ENCODE assay signal across 1 cellular context in the genomic region with DNA sequence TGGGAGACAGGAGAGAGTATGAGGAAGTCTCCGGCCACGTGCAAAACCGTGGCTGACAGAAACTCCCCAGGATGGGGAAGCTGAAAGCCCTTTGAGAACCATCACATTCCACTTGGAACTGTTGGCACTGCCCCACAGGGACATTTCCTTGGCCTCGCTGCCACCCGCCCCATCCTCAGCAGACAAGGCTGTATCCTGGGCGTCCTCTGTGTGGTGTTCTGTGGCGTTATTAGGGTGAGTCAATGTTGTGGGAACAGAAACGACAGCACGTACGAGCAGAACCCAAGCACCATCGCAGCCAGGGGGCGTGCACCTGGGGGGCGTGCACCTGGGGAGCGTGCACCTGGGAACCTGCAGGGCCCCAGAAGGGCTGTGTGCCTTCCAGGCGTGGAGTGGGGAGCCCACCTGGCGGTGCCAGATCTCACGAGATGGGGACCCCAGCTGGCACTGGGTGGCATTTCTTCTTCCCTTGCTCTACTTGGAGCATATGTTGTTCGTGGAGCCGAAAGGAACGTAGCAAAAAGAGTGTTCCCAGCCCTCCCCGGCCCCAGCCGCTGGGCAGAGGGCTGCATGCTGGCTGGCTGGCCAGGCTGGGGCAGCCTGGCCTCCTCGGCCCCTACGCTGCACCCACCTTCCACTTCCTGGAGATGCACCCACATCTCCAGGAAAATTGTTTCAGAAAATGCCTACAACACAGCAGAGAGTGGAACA.
TF ChIP-seq lines count a peak whose summit lies in the region.

No MANE protein-coding gene starts in this region.

TF ChIP-seq in HCT116, 20 proteins besides CTCF, POLR2A, EP300 and RAD21 (continued from another document):
- TF ChIP-seq, protein P1, sequence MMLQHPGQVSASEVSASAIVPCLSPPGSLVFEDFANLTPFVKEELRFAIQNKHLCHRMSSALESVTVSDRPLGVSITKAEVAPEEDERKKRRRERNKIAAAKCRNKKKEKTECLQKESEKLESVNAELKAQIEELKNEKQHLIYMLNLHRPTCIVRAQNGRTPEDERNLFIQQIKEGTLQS (IDR thresholded peaks at IDR 0.05): no peak
- no peak for TF ChIP-seq CEBPB (IDR thresholded peaks at IDR 0.05; ENCODE audit: low read depth)
- no peak for TF ChIP-seq EZH2phosphoT487 (IDR thresholded peaks at IDR 0.05; ENCODE audit: borderline replicate concordance)
- TF ChIP-seq, protein P2, sequence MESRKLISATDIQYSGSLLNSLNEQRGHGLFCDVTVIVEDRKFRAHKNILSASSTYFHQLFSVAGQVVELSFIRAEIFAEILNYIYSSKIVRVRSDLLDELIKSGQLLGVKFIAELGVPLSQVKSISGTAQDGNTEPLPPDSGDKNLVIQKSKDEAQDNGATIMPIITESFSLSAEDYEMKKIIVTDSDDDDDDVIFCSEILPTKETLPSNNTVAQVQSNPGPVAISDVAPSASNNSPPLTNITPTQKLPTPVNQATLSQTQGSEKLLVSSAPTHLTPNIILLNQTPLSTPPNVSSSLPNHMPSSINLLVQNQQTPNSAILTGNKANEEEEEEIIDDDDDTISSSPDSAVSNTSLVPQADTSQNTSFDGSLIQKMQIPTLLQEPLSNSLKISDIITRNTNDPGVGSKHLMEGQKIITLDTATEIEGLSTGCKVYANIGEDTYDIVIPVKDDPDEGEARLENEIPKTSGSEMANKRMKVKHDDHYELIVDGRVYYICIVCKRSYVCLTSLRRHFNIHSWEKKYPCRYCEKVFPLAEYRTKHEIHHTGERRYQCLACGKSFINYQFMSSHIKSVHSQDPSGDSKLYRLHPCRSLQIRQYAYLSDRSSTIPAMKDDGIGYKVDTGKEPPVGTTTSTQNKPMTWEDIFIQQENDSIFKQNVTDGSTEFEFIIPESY (IDR thresholded peaks at IDR 0.05; ENCODE audit: extremely low read depth, insufficient replicate concordance, low read length): no peak
- no peak for TF ChIP-seq EZH2 (IDR thresholded peaks at IDR 0.05)
- TF ChIP-seq TCF7L2 (IDR thresholded peaks at IDR 0.05; ENCODE audit: borderline replicate concordance, extremely low read depth, insufficient read depth, insufficient read length): no peak
